ENCODE assay signal across 9 cellular contexts in the genomic region with DNA sequence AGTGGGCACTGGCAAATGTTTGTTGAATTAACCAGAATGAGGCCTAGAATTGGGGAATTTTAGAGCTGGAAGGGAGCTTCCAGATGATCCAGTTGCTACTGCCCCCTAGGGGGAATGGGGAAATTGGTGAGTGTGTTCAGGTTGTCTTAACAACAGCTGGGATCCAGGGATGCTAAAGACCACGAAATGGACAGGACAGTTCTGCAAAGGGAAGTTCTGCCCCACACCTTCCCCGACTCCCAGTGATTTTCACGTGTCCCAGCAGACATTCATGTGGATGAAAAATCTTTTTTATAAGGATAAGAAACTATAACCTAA. TPM values are rescaled to one million over a fixed set of nuclear protein-coding genes. Genes with fewer than 3 reads are reported as not detected.
A peak's percentile ranks its signal among the peaks of the same experiment; 100 is the strongest.
DNase-seq lines count a peak whose midpoint lies in the region; ATAC-seq and TF ChIP-seq lines count a peak whose summit lies in the region.
"Had no signal": no experiment of that assay in that cellular context is flagged by ENCODE, and none has a peak within 500 bp of the region (broad histone marks: within the 10 kb centered on the region; RNA-seq: fewer than 3 reads in every experiment).

No MANE protein-coding gene starts in this region.

- no peak overlapping the region for H3K9ac ChIP-seq in Karpas-422 (ENCODE audit: low read length)

- H3K4me1 Mint-ChIP-seq in MCF 10A (ENCODE audit: insufficient read depth, unreplicated experiment) (no peaks in the 10 kb centered on the region), endothelial cell (ENCODE audit: unreplicated experiment) (peaks cover 4% of the 10 kb centered on the region), type B pancreatic cell (ENCODE audit: unreplicated experiment) (peaks cover 36% of the 10 kb centered on the region)
- peaks cover 3 to 6% of the 10 kb centered on the region in 2 donors for H3K4me1 Mint-ChIP-seq in stimulated activated naive B cell treated with anti-CD40 and anti-IgM and Interleukin-4, amounts not matched to agents 10 μg/mL and 1 μg/mL and 100 μg/mL, for 72 hours

- H3K36me3 Mint-ChIP-seq in MCF 10A (ENCODE audit: insufficient read depth, unreplicated experiment) (peaks cover 7% of the 10 kb centered on the region), endothelial cell (ENCODE audit: low read depth, unreplicated experiment) (peaks cover 5% of the 10 kb centered on the region), type B pancreatic cell (peaks cover 6% of the 10 kb centered on the region)
- peaks cover 4 to 13% of the 10 kb centered on the region in 2 donors for H3K36me3 Mint-ChIP-seq in stimulated activated naive B cell treated with anti-CD40 and anti-IgM and Interleukin-4, amounts not matched to agents 10 μg/mL and 1 μg/mL and 100 μg/mL, for 72 hours

- H3K36me3 ChIP-seq in breast epithelium, result no peaks in the 10 kb centered on the region
- peaks cover 9% of the 10 kb centered on the region; the same call in 1 of the 2 replicates for H3K36me3 ChIP-seq in Karpas-422 (ENCODE audit: insufficient read depth, low read length)

- no peak for ATAC-seq in stimulated activated naive B cell treated with anti-CD40 and anti-IgM and Interleukin-4, amounts not matched to agents 10 μg/mL and 1 μg/mL and 100 μg/mL, for 72 hours (replicated peaks)

- peaks cover 0 to 17% of the 10 kb centered on the region in 2 donors for H3K4me1 ChIP-seq in breast epithelium
- peaks cover under 1% of the 10 kb centered on the region for H3K4me1 ChIP-seq in Karpas-422 (ENCODE audit: low read length)

- H3K9me3 ChIP-seq in breast epithelium (no peaks in the 10 kb centered on the region), Karpas-422 (ENCODE audit: low read length) (no peaks in the 10 kb centered on the region)

- no peaks in the 10 kb centered on the region for H3K27me3 ChIP-seq in breast epithelium
- H3K27me3 ChIP-seq in Karpas-422 (ENCODE audit: low read length), result no peaks in the 10 kb centered on the region

- intact Hi-C loops in MCF 10A (cut with micrococcal nuclease), result loop anchor here (1.0 kb wide), 1 partner anchor 49 kb away; no protein-coding TSS in a partner anchor
- intact Hi-C loops in breast epithelium (cut with DNase I; ENCODE audit: low total_unique reads), result no loop called here

- no peaks in the 10 kb centered on the region for H3K9me2 ChIP-seq in Karpas-422 (replicated peaks; ENCODE audit: insufficient read depth, low read length)

- no TSS peak for BruUV-seq in MCF 10A (replicated peaks; lab: Mats Ljungman, UMichigan)

- CTCF ChIA-PET in MCF 10A (lab: Yijun Ruan, JAX), result interaction anchor here (1.2 kb wide), 1 partner anchor 21 kb away, joined by 3 read pairs; no protein-coding TSS in a partner anchor

- TF ChIP-seq POLR2A in breast epithelium (IDR thresholded peaks at IDR 0.05), result no peak

- no peak overlapping the region for H3K4me2 ChIP-seq in Karpas-422 (ENCODE audit: low read depth, low read length, poor library complexity, severe bottlenecking)

- DNase-seq in MCF 10A (ENCODE audit: unreplicated experiment), result peak; percentile 55
- DNase-seq in breast epithelium (ENCODE audit: low spot score in 2 of 2), result no peak
- DNase-seq in NCI-H69 (lab: John Stamatoyannopoulos, UW), result peak; percentile 14
- no peak for DNase-seq in endothelial cell (ENCODE audit: low spot score)
- no peak for DNase-seq in type B pancreatic cell (ENCODE audit: extremely low spot score, unreplicated experiment)
- DNase-seq in NCI-H1048 (lab: John Stamatoyannopoulos, UW), result no peak
- DNase-seq in Karpas-422, result no peak
- no peak for DNase-seq in stimulated activated naive B cell treated with anti-CD40 and anti-IgM and Interleukin-4, amounts not matched to agents 10 μg/mL and 1 μg/mL and 100 μg/mL, for 72 hours
- DNase-seq: RPMI8226 had no signal

- H3K27ac ChIP-seq in breast epithelium, result no peak overlapping the region
- H3K27ac ChIP-seq in Karpas-422 (ENCODE audit: low read length), result no peak overlapping the region

- H3K79me2 ChIP-seq in Karpas-422 (ENCODE audit: low read length), result no peaks in the 10 kb centered on the region

- no peak overlapping the region for H2AFZ ChIP-seq in Karpas-422 (ENCODE audit: low read length)

- H3K27ac Mint-ChIP-seq in MCF 10A (ENCODE audit: low read depth, unreplicated experiment) (no peak overlapping the region), endothelial cell (ENCODE audit: unreplicated experiment) (no peak overlapping the region), type B pancreatic cell (no peak overlapping the region)
- H3K27ac Mint-ChIP-seq in stimulated activated naive B cell treated with anti-CD40 and anti-IgM and Interleukin-4, amounts not matched to agents 10 μg/mL and 1 μg/mL and 100 μg/mL, for 72 hours, result no peak overlapping the region

- H3K4me3 Mint-ChIP-seq in MCF 10A (ENCODE audit: unreplicated experiment) (no peak overlapping the region), endothelial cell (ENCODE audit: unreplicated experiment) (no peak overlapping the region), type B pancreatic cell (no peak overlapping the region)
- H3K4me3 Mint-ChIP-seq in stimulated activated naive B cell treated with anti-CD40 and anti-IgM and Interleukin-4, amounts not matched to agents 10 μg/mL and 1 μg/mL and 100 μg/mL, for 72 hours, result no peak overlapping the region

- H4K20me1 ChIP-seq in Karpas-422 (ENCODE audit: insufficient read depth, low read depth, low read length), result no peaks in the 10 kb centered on the region

- H3K4me3 ChIP-seq in breast epithelium (no peak overlapping the region), Karpas-422 (ENCODE audit: low read length) (no peak overlapping the region)

- H3K9me3 Mint-ChIP-seq in MCF 10A (ENCODE audit: unreplicated experiment), result no peaks in the 10 kb centered on the region
- no peaks in the 10 kb centered on the region for H3K9me3 Mint-ChIP-seq in endothelial cell (ENCODE audit: unreplicated experiment)
- H3K9me3 Mint-ChIP-seq in type B pancreatic cell, result no peaks in the 10 kb centered on the region
- no peaks in the 10 kb centered on the region for H3K9me3 Mint-ChIP-seq in stimulated activated naive B cell treated with anti-CD40 and anti-IgM and Interleukin-4, amounts not matched to agents 10 μg/mL and 1 μg/mL and 100 μg/mL, for 72 hours

- POLR2A ChIA-PET in MCF 10A (lab: Yijun Ruan, JAX), result no interaction called here

- H3K27me3 Mint-ChIP-seq in MCF 10A (ENCODE audit: insufficient read depth, unreplicated experiment), result no peaks in the 10 kb centered on the region
- peaks cover 12% of the 10 kb centered on the region for H3K27me3 Mint-ChIP-seq in endothelial cell (ENCODE audit: unreplicated experiment)
- no peaks in the 10 kb centered on the region for H3K27me3 Mint-ChIP-seq in type B pancreatic cell
- H3K27me3 Mint-ChIP-seq in stimulated activated naive B cell treated with anti-CD40 and anti-IgM and Interleukin-4, amounts not matched to agents 10 μg/mL and 1 μg/mL and 100 μg/mL, for 72 hours, result no peaks in the 10 kb centered on the region

- TF ChIP-seq CTCF in MCF 10A (IDR thresholded peaks at IDR 0.05; ENCODE audit: unreplicated experiment) (peak; percentile 14), breast epithelium (IDR thresholded peaks at IDR 0.05) (no peak), endothelial cell (IDR thresholded peaks at IDR 0.05; ENCODE audit: unreplicated experiment) (peak; percentile 27), type B pancreatic cell (conservative IDR thresholded peaks at IDR 0.05) (peak; percentile 50)

RNA-seq across cellular contexts. Expression of a gene that starts 33.9 kb away (rescaled TPM):
- total RNA-seq in MCF 10A (2022) (2.4 and 2.8 TPM in 2 replicates), breast epithelium (10 to 100 TPM in 1 of 3 donors, 1 to 10 TPM in 2; 4.3 to 10.8 (median 7.2) TPM), endothelial cell (ENCODE audit: unreplicated experiment) (10.8 TPM), type B pancreatic cell (ENCODE audit: low replicate concordance) (14.0 and 20.8 TPM in 2 replicates)
- 9.1 and 18.7 TPM in 2 replicates for total RNA-seq in Karpas-422 (2014; rRNA removed; shearing (Covaris generic); ENCODE audit: low replicate concordance)

Comparison
In these comparisons a context has a peak if more than half of its experiments do, and no peak if none do; other contexts are left out.
1. DNase-seq: peak in MCF 10A (single experiment) and NCI-H69 (single experiment); none in breast epithelium (0 of 2), endothelial cell (single experiment), type B pancreatic cell (single experiment), NCI-H1048 (single experiment), Karpas-422 (single experiment) and stimulated activated naive B cell treated with anti-CD40 and anti-IgM and Interleukin-4, amounts not matched to agents 10 μg/mL and 1 μg/mL and 100 μg/mL, for 72 hours (single experiment).
2. CTCF ChIP-seq: peak in MCF 10A (single experiment), endothelial cell (single experiment) and type B pancreatic cell (single experiment); none in breast epithelium (0 of 3).